In the genomic region with DNA sequence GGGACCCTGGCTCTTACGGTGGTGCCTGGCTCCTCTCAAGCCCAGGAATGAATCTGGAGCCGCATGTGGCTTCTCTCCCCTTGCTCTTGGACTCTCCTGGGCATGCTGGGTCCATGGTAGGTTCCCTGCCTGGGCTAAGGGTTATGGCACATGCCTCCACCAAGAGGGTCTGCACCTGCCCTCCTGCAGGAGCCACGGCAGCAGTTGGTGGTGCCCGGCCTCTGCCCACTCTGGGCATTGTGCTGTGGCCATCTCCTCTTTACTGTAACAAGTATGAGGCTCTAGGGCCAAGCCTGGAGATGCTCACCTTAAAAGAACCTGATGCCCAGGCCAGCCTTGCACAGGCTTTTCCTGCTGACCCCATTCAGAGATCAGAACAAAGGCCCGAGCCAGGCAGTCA, we compare ENCODE assay signal across 14 cellular contexts.
A peak's percentile ranks its signal among the peaks of the same experiment; 100 is the strongest.
DNase-seq lines count a peak whose midpoint lies in the region; ATAC-seq, FAIRE-seq and TF ChIP-seq lines count a peak whose summit lies in the region.
"Had no signal": no experiment of that assay in that cellular context is flagged by ENCODE, and none has a peak within 500 bp of the region (broad histone marks: within the 10 kb centered on the region; RNA-seq: fewer than 3 reads in every experiment).

No MANE protein-coding gene starts in this region.

- peak; percentile 79 for FAIRE-seq in urothelium cell line (lab: Jason Lieb, UNC)
- FAIRE-seq: G401.6, GM12891 had no signal

- H3K27ac ChIP-seq in right cardiac atrium (ENCODE audit: low read length) = no peak overlapping the region

- DNase-seq in left ventricle myocardium superior (peak; percentile 19), right cardiac atrium (no peak), osteocyte (ENCODE audit: extremely low spot score, unreplicated experiment) (peak; percentile 78), urothelium cell line (ENCODE audit: low spot score) (no peak), cortex of kidney (lab: John Stamatoyannopoulos, UW) (no peak)
- peak; percentile 25 for DNase-seq in activated CD8-positive, alpha-beta memory T cell treated with anti-CD3 and anti-CD28 coated beads, Interleukin-2, amount 50 U/mL, for 48 hours
- no peak for DNase-seq in activated CD4-positive, CD25-positive, alpha-beta regulatory T cell treated with anti-CD3 and anti-CD28 coated beads, Interleukin-2, amount 50 U/mL, for 72 hours
- DNase-seq: DMS79; NCI-H2081; NK-92 treated with Interleukin-12 subunit alpha and Interleukin-12 subunit beta, amount 100 ng/mL, for 24 hours had no signal

- H3K4me3 Mint-ChIP-seq in osteocyte (ENCODE audit: unreplicated experiment) = no peak overlapping the region
- H3K4me3 Mint-ChIP-seq: B cell; CD4-positive, alpha-beta T cell had no signal

- peaks cover 16% of the 10 kb centered on the region for H3K4me1 ChIP-seq in right cardiac atrium (ENCODE audit: control insufficient read depth, insufficient read depth, low read length)

- H3K9me3 Mint-ChIP-seq in osteocyte (ENCODE audit: unreplicated experiment) = no peaks in the 10 kb centered on the region
- H3K9me3 Mint-ChIP-seq: CD4-positive, alpha-beta T cell had no signal

- no peaks in the 10 kb centered on the region for H3K9me3 ChIP-seq in right cardiac atrium (ENCODE audit: control insufficient read depth, low read length)

- H3K36me3 Mint-ChIP-seq in osteocyte (ENCODE audit: unreplicated experiment) = peaks cover 8% of the 10 kb centered on the region

- no peak overlapping the region for H3K27ac Mint-ChIP-seq in osteocyte (ENCODE audit: unreplicated experiment)
- H3K27ac Mint-ChIP-seq: B cell; CD4-positive, alpha-beta T cell had no signal

- WGBS in right cardiac atrium = 95% methylated on average over 5 of the region's 5 CpGs

- H3K4me3 ChIP-seq in right cardiac atrium (ENCODE audit: low read length) = no peak overlapping the region

- H3K27me3 ChIP-seq in right cardiac atrium (ENCODE audit: control insufficient read depth, insufficient read depth) = no peaks in the 10 kb centered on the region

- no peaks in the 10 kb centered on the region for H3K27me3 Mint-ChIP-seq in osteocyte (ENCODE audit: unreplicated experiment)
- H3K27me3 Mint-ChIP-seq: B cell; CD4-positive, alpha-beta T cell had no signal

- ATAC-seq in left ventricle myocardium superior (no peak), right cardiac atrium (no peak)

- TF ChIP-seq CTCF in osteocyte (IDR thresholded peaks at IDR 0.05) = no peak

- intact Hi-C loops in left ventricle myocardium superior (cut with micrococcal nuclease) (loop anchor here (10.0 kb wide), 1 partner anchor 572 kb away; no protein-coding TSS in a partner anchor), right cardiac atrium (cut with DNase I) (loop anchor here in 3 of 4 donors (5.0 to 10.0 kb wide), 3 partner anchors 569 to 574 kb away; no protein-coding TSS in a partner anchor)

- H3K4me1 Mint-ChIP-seq in osteocyte (ENCODE audit: unreplicated experiment) = peaks cover 17% of the 10 kb centered on the region

Comparison
In these comparisons a context has a peak if more than half of its experiments do, and no peak if none do; other contexts are left out.
1. DNase-seq: peak in left ventricle myocardium superior (single experiment), activated CD8-positive, alpha-beta memory T cell treated with anti-CD3 and anti-CD28 coated beads, Interleukin-2, amount 50 U/mL, for 48 hours (single experiment) and osteocyte (single experiment); none in right cardiac atrium (0 of 3), urothelium cell line (single experiment), activated CD4-positive, CD25-positive, alpha-beta regulatory T cell treated with anti-CD3 and anti-CD28 coated beads, Interleukin-2, amount 50 U/mL, for 72 hours (single experiment) and cortex of kidney (single experiment).